ENCODE assay signal across 21 cellular contexts in genomic region chr17:15298176-15298575, GRCh38. TPM values are rescaled to one million over a fixed set of nuclear protein-coding genes. Genes with fewer than 3 reads are reported as not detected.
DNase-seq lines count a peak whose midpoint lies in the region; ATAC-seq and TF ChIP-seq lines count a peak whose summit lies in the region.
"Had no signal": no experiment of that assay in that cellular context is flagged by ENCODE, and none has a peak within 500 bp of the region (broad histone marks: within the 10 kb centered on the region; RNA-seq: fewer than 3 reads in every experiment).

No MANE protein-coding gene starts in this region.

- dilution Hi-C loops in IMR-90 (cut with HindIII; ENCODE audit: low sequenced_read_pairs, unreplicated experiment) = no loop called here

- BruUV-seq in IMR-90 (replicated peaks; lab: Mats Ljungman, UMichigan) = no TSS peak

- H3K18ac ChIP-seq in IMR-90 (ENCODE audit: low read depth, low read length) = no peak overlapping the region

- no peaks in the 10 kb centered on the region; the same call in 1 of the 2 replicates for H3K9me1 ChIP-seq in IMR-90 (ENCODE audit: insufficient read depth, low read length)

- peak overlapping the region; percentile 56; the same call in 1 of the 2 replicates for H2AK5ac ChIP-seq in IMR-90 (ENCODE audit: low read depth, low read length)

- H3K14ac ChIP-seq in IMR-90 (replicated peaks; ENCODE audit: low read depth, low read length) = no peak overlapping the region

- CTCF ChIA-PET in IMR-90 (lab: Yijun Ruan, JAX) = interaction anchor here (1.4 kb wide), 1 partner anchor 27 kb away, joined by 3 read pairs; no protein-coding TSS in a partner anchor
- CTCF ChIA-PET in CD8-positive, alpha-beta T cell (lab: Charles Lee) = no interaction called here

- peaks cover 1% of the 10 kb centered on the region; the same call in 1 of the 2 replicates for H3K4me1 ChIP-seq in IMR-90 (ENCODE audit: control insufficient read depth, insufficient read depth, low read length)
- H3K4me1 ChIP-seq in CD8-positive, alpha-beta T cell (ENCODE audit: insufficient read depth, low read length) = no peaks in the 10 kb centered on the region
- H3K4me1 ChIP-seq: right atrium auricular region, stomach had no signal

- peak; percentile 80 for ATAC-seq in IMR-90 (ENCODE audit: low read depth)
- ATAC-seq in CD8-positive, alpha-beta T cell = no peak
- ATAC-seq in stimulated activated naive B cell treated with anti-CD40 and anti-IgM and Interleukin-4, amounts not matched to agents 10 μg/mL and 1 μg/mL and 100 μg/mL, for 72 hours (replicated peaks) = no peak
- ATAC-seq: heart right ventricle had no signal

- H3K56ac ChIP-seq in IMR-90 (ENCODE audit: extremely low read depth, insufficient read depth, low read length) = no peak overlapping the region

- H2BK15ac ChIP-seq in IMR-90 (ENCODE audit: low read depth, low read length) = no peak overlapping the region

- TF ChIP-seq POLR2A in IMR-90 (IDR thresholded peaks at IDR 0.05; ENCODE audit: low read depth, low read length) = no peak

- H4K20me1 ChIP-seq in IMR-90 (ENCODE audit: insufficient read depth, low read length) = no peaks in the 10 kb centered on the region

- no peak overlapping the region for H2BK5ac ChIP-seq in IMR-90 (ENCODE audit: low read depth, low read length, poor library complexity, severe bottlenecking)

- POLR2A ChIA-PET in IMR-90 (lab: Charles Lee; ENCODE audit: unreplicated experiment) = no interaction called here
- POLR2A ChIA-PET in CD8-positive, alpha-beta T cell (lab: Charles Lee) = no interaction called here

- H4K91ac ChIP-seq in IMR-90 (ENCODE audit: insufficient read depth, low read depth, low read length) = no peak overlapping the region

- 100% methylated on average over 1 of the region's 5 CpGs; no CpG with 5 or more reads in 1 of the 2 experiments for WGBS in IMR-90 (ENCODE audit: extremely low coverage in 2 of 2, insufficient read length in 1 of 2), 2 experiments

- peak; percentile 64 for DNase-seq in AG10803 (ENCODE audit: low read depth)
- DNase-seq in IMR-90 = peak; percentile 70
- peak; percentile 47 to 74 for DNase-seq in cardiac fibroblast (ENCODE audit: low read depth in 2 of 2)
- DNase-seq in islet precursor cell = peak; percentile 46
- no peak for DNase-seq in HPDE6-E6E7 (ENCODE audit: extremely low spot score)
- DNase-seq in CD8-positive, alpha-beta T cell = no peak
- DNase-seq in stimulated activated naive B cell treated with anti-CD40 and anti-IgM and Interleukin-4, amounts not matched to agents 10 μg/mL and 1 μg/mL and 100 μg/mL, for 72 hours = no peak
- DNase-seq in amygdala (lab: John Stamatoyannopoulos, UW) = no peak
- DNase-seq: activated CD4-positive, alpha-beta T cell treated with anti-CD3 and anti-CD28 coated beads for 1 hour; activated naive CD4-positive, alpha-beta T cell; heart right ventricle; NCI-H2029 treated with DMSO at 0.1 percent for 48 hours; NCI-H524 treated with DMSO at 0.1 percent for 48 hours; stomach; T-helper 9 cell had no signal

- no peaks in the 10 kb centered on the region for H3K36me3 ChIP-seq in IMR-90 (ENCODE audit: control insufficient read depth, insufficient read depth, low read length)
- no peaks in the 10 kb centered on the region for H3K36me3 ChIP-seq in CD8-positive, alpha-beta T cell (ENCODE audit: insufficient read depth, low read length)
- H3K36me3 ChIP-seq: heart right ventricle, neutrophil, right atrium auricular region, stomach had no signal

- H3K9me3 ChIP-seq in IMR-90 (ENCODE audit: control insufficient read depth, insufficient read depth, low read length) = no peaks in the 10 kb centered on the region
- H3K9me3 ChIP-seq in CD8-positive, alpha-beta T cell (ENCODE audit: low read length) = no peaks in the 10 kb centered on the region
- H3K9me3 ChIP-seq: heart right ventricle, neutrophil, right atrium auricular region, stomach had no signal

- TF ChIP-seq CTCF in AG10803 (conservative IDR thresholded peaks at IDR 0.05; ENCODE audit: low read length) (no peak), IMR-90 (conservative IDR thresholded peaks at IDR 0.05; ENCODE audit: low read depth, low read length) (no peak), cardiac fibroblast (IDR thresholded peaks at IDR 0.05; ENCODE audit: low read depth, low read length) (no peak)
- no peak for TF ChIP-seq CTCF in CD8-positive, alpha-beta T cell (IDR thresholded peaks at IDR 0.05)

- H3K27ac Mint-ChIP-seq in CD8-positive, alpha-beta T cell = no peak overlapping the region
- H3K27ac Mint-ChIP-seq in stimulated activated naive B cell treated with anti-CD40 and anti-IgM and Interleukin-4, amounts not matched to agents 10 μg/mL and 1 μg/mL and 100 μg/mL, for 72 hours = no peak overlapping the region
- H3K27ac Mint-ChIP-seq: IgD-negative memory B cell had no signal

- no peak overlapping the region for H3K4me3 Mint-ChIP-seq in CD8-positive, alpha-beta T cell
- H3K4me3 Mint-ChIP-seq in stimulated activated naive B cell treated with anti-CD40 and anti-IgM and Interleukin-4, amounts not matched to agents 10 μg/mL and 1 μg/mL and 100 μg/mL, for 72 hours = no peak overlapping the region
- H3K4me3 Mint-ChIP-seq: IgD-negative memory B cell had no signal

- in situ Hi-C loops in IMR-90 (cut with MboI; ENCODE audit: low sequenced_read_pairs) = no loop called here

- no peak overlapping the region for H3K27ac ChIP-seq in IMR-90 (ENCODE audit: insufficient read depth, low read length)
- H3K27ac ChIP-seq in CD8-positive, alpha-beta T cell (ENCODE audit: low read depth, low read length) = no peak overlapping the region
- H3K27ac ChIP-seq: heart right ventricle, neutrophil, right atrium auricular region, stomach had no signal

- no peak overlapping the region for H3K23ac ChIP-seq in IMR-90 (ENCODE audit: low read depth, low read length)

- no peak overlapping the region for H3K4me2 ChIP-seq in IMR-90 (ENCODE audit: low read depth, low read length)

- intact Hi-C loops in IMR-90 (cut with micrococcal nuclease) = no loop called here
- intact Hi-C loops in CD8-positive, alpha-beta T cell (cut with DNase I, micrococcal nuclease) = no loop called here

- H3K4me3 ChIP-seq in AG10803 (ENCODE audit: low read length) = no peak overlapping the region
- H3K4me3 ChIP-seq in IMR-90 (ENCODE audit: insufficient read depth, low read depth, low read length) = no peak overlapping the region
- no peak overlapping the region for H3K4me3 ChIP-seq in cardiac fibroblast (replicated peaks in 1 of 2; ENCODE audit: low read depth in 2 of 2, low read length in 2 of 2)
- no peak overlapping the region for H3K4me3 ChIP-seq in CD8-positive, alpha-beta T cell (ENCODE audit: low read depth, low read length)
- H3K4me3 ChIP-seq: heart right ventricle, right atrium auricular region, stomach had no signal

- no peaks in the 10 kb centered on the region for H3K79me1 ChIP-seq in IMR-90 (ENCODE audit: low read depth in 1 of 2, low read length in 2 of 2)

- no peak overlapping the region for H2AK9ac ChIP-seq in IMR-90 (replicated peaks; ENCODE audit: low read depth, low read length, poor library complexity)

- 0 out of 4 replicates have a peak overlapping the region, but pooled peaks of 1 of the 2 experiments have one; percentile 19 for H4K8ac ChIP-seq in IMR-90 (ENCODE audit: low read depth in 2 of 2, low read length in 2 of 2)

- no peak for TF ChIP-seq RAD21 in IMR-90 (IDR thresholded peaks at IDR 0.05; ENCODE audit: low read length)

- peaks cover 17% of the 10 kb centered on the region for H3K27me3 Mint-ChIP-seq in CD8-positive, alpha-beta T cell (ENCODE audit: low read depth)
- peaks cover 8 to 9% of the 10 kb centered on the region in 2 donors for H3K27me3 Mint-ChIP-seq in stimulated activated naive B cell treated with anti-CD40 and anti-IgM and Interleukin-4, amounts not matched to agents 10 μg/mL and 1 μg/mL and 100 μg/mL, for 72 hours
- H3K27me3 Mint-ChIP-seq: IgD-negative memory B cell had no signal

- no peaks in the 10 kb centered on the region for H3K4me1 Mint-ChIP-seq in CD8-positive, alpha-beta T cell (ENCODE audit: low read depth)
- H3K4me1 Mint-ChIP-seq in stimulated activated naive B cell treated with anti-CD40 and anti-IgM and Interleukin-4, amounts not matched to agents 10 μg/mL and 1 μg/mL and 100 μg/mL, for 72 hours = no peaks in the 10 kb centered on the region
- H3K4me1 Mint-ChIP-seq: IgD-negative memory B cell had no signal

- H4K5ac ChIP-seq in IMR-90 (ENCODE audit: low read depth, low read length) = no peak overlapping the region

- H3K27me3 ChIP-seq in IMR-90 (ENCODE audit: control insufficient read depth, insufficient read depth, low read length) = peaks cover 2% of the 10 kb centered on the region
- no peaks in the 10 kb centered on the region for H3K27me3 ChIP-seq in CD8-positive, alpha-beta T cell (ENCODE audit: insufficient read depth, low read length)
- H3K27me3 ChIP-seq: heart right ventricle, right atrium auricular region had no signal

- H3K9ac ChIP-seq in IMR-90 (ENCODE audit: low read depth, low read length) = no peak overlapping the region

- 0 out of 2 replicates have a peak overlapping the region, but pooled peaks have one; percentile 1 for H3K4ac ChIP-seq in IMR-90 (ENCODE audit: low read depth, low read length)

- H2AFZ ChIP-seq in IMR-90 (replicated peaks; ENCODE audit: low read length, poor library complexity) = no peak overlapping the region

- H2BK120ac ChIP-seq in IMR-90 (ENCODE audit: low read depth, low read length) = no peak overlapping the region

- H3K9me3 Mint-ChIP-seq in CD8-positive, alpha-beta T cell = no peaks in the 10 kb centered on the region
- H3K9me3 Mint-ChIP-seq in stimulated activated naive B cell treated with anti-CD40 and anti-IgM and Interleukin-4, amounts not matched to agents 10 μg/mL and 1 μg/mL and 100 μg/mL, for 72 hours = no peaks in the 10 kb centered on the region
- H3K9me3 Mint-ChIP-seq: IgD-negative memory B cell had no signal

- H2BK20ac ChIP-seq in IMR-90 (ENCODE audit: low read depth, low read length) = no peak overlapping the region

- no peaks in the 10 kb centered on the region for H3K36me3 Mint-ChIP-seq in CD8-positive, alpha-beta T cell
- H3K36me3 Mint-ChIP-seq in stimulated activated naive B cell treated with anti-CD40 and anti-IgM and Interleukin-4, amounts not matched to agents 10 μg/mL and 1 μg/mL and 100 μg/mL, for 72 hours = no peaks in the 10 kb centered on the region
- H3K36me3 Mint-ChIP-seq: IgD-negative memory B cell had no signal

TF ChIP-seq in IMR-90, 13 proteins besides CTCF, POLR2A, EP300 and RAD21 (continues in another document):
- no peak for TF ChIP-seq MXI1 (IDR thresholded peaks at IDR 0.05; ENCODE audit: borderline replicate concordance, low read depth, low read length)

RNA-seq across cellular contexts. Expression of gene PMP22, which starts 33.0 kb away (rescaled TPM):
- total RNA-seq in IMR-90 (2012; rRNA removed) = 33.5 and 39.2 TPM in 2 replicates
- 72.8 and 79.3 TPM in 2 replicates for polyA plus RNA-seq in IMR-90 (2012; rRNA removed)
- 40.7 and 76.8 TPM in 2 replicates for polyA plus RNA-seq in IMR-90 (2012; cell fraction: cytosol; rRNA removed)
- 20.7 and 30.4 TPM in 2 replicates for polyA plus RNA-seq in IMR-90 (2012; cell fraction: nucleus; rRNA removed; ENCODE audit: low replicate concordance)
- under 1 TPM in 1 of 2 experiments, not detected in 1; 0.33 TPM for total RNA-seq in CD8-positive, alpha-beta T cell
- total RNA-seq: OCI-LY7 had no signal
- polyA plus RNA-seq: IgD-negative memory B cell had no signal

RNA-seq across cellular contexts. Expression of gene TEKT3, which starts 43.2 kb away (rescaled TPM):
- not detected in 2 replicates for total RNA-seq in IMR-90 (2012; rRNA removed)
- polyA plus RNA-seq in IMR-90 (2012; rRNA removed) = 0.15 and 0.59 TPM in 2 replicates
- polyA plus RNA-seq in IMR-90 (2012; cell fraction: cytosol; rRNA removed) = 0.20 and 0.47 TPM in 2 replicates
- 0.96 and 1.4 TPM in 2 replicates for polyA plus RNA-seq in IMR-90 (2012; cell fraction: nucleus; rRNA removed; ENCODE audit: low replicate concordance)
- total RNA-seq in CD8-positive, alpha-beta T cell = under 1 TPM in 1 of 2 experiments, not detected in 1; 0.28 TPM
- total RNA-seq: mononuclear cell, OCI-LY7, right atrium auricular region, SK-MEL-5 had no signal
- polyA plus RNA-seq: IgD-negative memory B cell had no signal

Comparison
In these comparisons a context has a peak if more than half of its experiments do, and no peak if none do; other contexts are left out.
1. DNase-seq: peak in AG10803 (single experiment), IMR-90 (single experiment), cardiac fibroblast (2 of 2) and islet precursor cell (single experiment); none in HPDE6-E6E7 (single experiment), CD8-positive, alpha-beta T cell (0 of 7), stimulated activated naive B cell treated with anti-CD40 and anti-IgM and Interleukin-4, amounts not matched to agents 10 μg/mL and 1 μg/mL and 100 μg/mL, for 72 hours (single experiment) and amygdala (0 of 56).
2. RNA of gene PMP22, which starts 33.0 kb away (total RNA-seq): 33.5 to 39.2 TPM in IMR-90; 0.33 TPM in CD8-positive, alpha-beta T cell; every median in the first group is over 10 times any median in the second.